ENCODE assay signal across 18 cellular contexts in genomic region chr9:69058101-69058500, GRCh38. TPM values are rescaled to one million over a fixed set of nuclear protein-coding genes. Genes with fewer than 3 reads are reported as not detected.
DNase-seq lines count a peak whose midpoint lies in the region; ATAC-seq and TF ChIP-seq lines count a peak whose summit lies in the region.
"Had no signal": no experiment of that assay in that cellular context is flagged by ENCODE, and none has a peak within 500 bp of the region (broad histone marks: within the 10 kb centered on the region; RNA-seq: fewer than 3 reads in every experiment).

No MANE protein-coding gene starts in this region.

- no peak for TF ChIP-seq CTCF in colonic mucosa (IDR thresholded peaks at IDR 0.05)

- no peak overlapping the region for H3K9ac ChIP-seq in colonic mucosa (ENCODE audit: low read depth in 2 of 2, low read length in 2 of 2)
- H3K9ac ChIP-seq: GM23248 had no signal

- no peaks in the 10 kb centered on the region for H3K36me3 ChIP-seq in colonic mucosa

- H3K4me3 ChIP-seq in colonic mucosa = no peak overlapping the region
- H3K4me3 ChIP-seq: A549, GM23248, HAP-1 had no signal

- ATAC-seq in HG03354 (IDR thresholded peaks at IDR 0.05; ENCODE audit: poor library complexity, severe bottlenecking, unreplicated experiment) = no peak
- no peak for ATAC-seq in HG03135 (IDR thresholded peaks at IDR 0.05; ENCODE audit: unreplicated experiment)
- ATAC-seq: A549 had no signal

- no peaks in the 10 kb centered on the region for H3K27me3 ChIP-seq in colonic mucosa

- H3K4me1 ChIP-seq in colonic mucosa = no peaks in the 10 kb centered on the region
- H3K4me1 ChIP-seq: A549, HAP-1 had no signal

- no peaks in the 10 kb centered on the region for H3K9me3 ChIP-seq in colonic mucosa
- H3K9me3 ChIP-seq: A549, HAP-1 had no signal

- intact Hi-C loops in colonic mucosa (cut with DNase I) = no loop called here

- H3K27ac ChIP-seq in colonic mucosa = no peak overlapping the region
- H3K27ac ChIP-seq: 22Rv1, A549, C4-2B, GM23248 had no signal

- DNase-seq in NCI-H510A treated with DMSO at 0.1 percent for 48 hours (lab: John Stamatoyannopoulos, UW) (peak; percentile 49), NCI-H510A (lab: John Stamatoyannopoulos, UW) (no peak), NCI-H524 treated with DMSO at 0.1 percent for 48 hours (lab: John Stamatoyannopoulos, UW) (peak; percentile 2), islet precursor cell (peak; percentile 22), colonic mucosa (no peak)
- DNase-seq in activated naive CD4-positive, alpha-beta T cell treated with anti-CD3 and anti-CD28 coated beads, Interleukin-2, amount 50 U/mL, for 16 hours = no peak
- DNase-seq: AML-193; Calu3; CD4-positive, alpha-beta memory T cell; GM23248; IMR-90 had no signal

RNA-seq across cellular contexts. Expression of gene FXN, which starts 22.5 kb away (rescaled TPM):
- total RNA-seq in colonic mucosa = 10 to 100 TPM in 1 of 2 donors, 1 to 10 TPM in 1; 9.7 to 16.9 TPM

RNA-seq across cellular contexts. Expression of gene PRKACG, which starts 44.2 kb away (rescaled TPM):
- total RNA-seq in colonic mucosa = not detected
- total RNA-seq: Calu3; CD4-positive, alpha-beta memory T cell; GM23248; H4; IMR-90 had no signal

Comparison
In these comparisons a context has a peak if more than half of its experiments do, and no peak if none do; other contexts are left out.
1. DNase-seq: peak in NCI-H510A treated with DMSO at 0.1 percent for 48 hours (single experiment), NCI-H524 treated with DMSO at 0.1 percent for 48 hours (single experiment) and islet precursor cell (single experiment); none in NCI-H510A (single experiment), colonic mucosa (single experiment) and activated naive CD4-positive, alpha-beta T cell treated with anti-CD3 and anti-CD28 coated beads, Interleukin-2, amount 50 U/mL, for 16 hours (single experiment).